In the genomic region with DNA sequence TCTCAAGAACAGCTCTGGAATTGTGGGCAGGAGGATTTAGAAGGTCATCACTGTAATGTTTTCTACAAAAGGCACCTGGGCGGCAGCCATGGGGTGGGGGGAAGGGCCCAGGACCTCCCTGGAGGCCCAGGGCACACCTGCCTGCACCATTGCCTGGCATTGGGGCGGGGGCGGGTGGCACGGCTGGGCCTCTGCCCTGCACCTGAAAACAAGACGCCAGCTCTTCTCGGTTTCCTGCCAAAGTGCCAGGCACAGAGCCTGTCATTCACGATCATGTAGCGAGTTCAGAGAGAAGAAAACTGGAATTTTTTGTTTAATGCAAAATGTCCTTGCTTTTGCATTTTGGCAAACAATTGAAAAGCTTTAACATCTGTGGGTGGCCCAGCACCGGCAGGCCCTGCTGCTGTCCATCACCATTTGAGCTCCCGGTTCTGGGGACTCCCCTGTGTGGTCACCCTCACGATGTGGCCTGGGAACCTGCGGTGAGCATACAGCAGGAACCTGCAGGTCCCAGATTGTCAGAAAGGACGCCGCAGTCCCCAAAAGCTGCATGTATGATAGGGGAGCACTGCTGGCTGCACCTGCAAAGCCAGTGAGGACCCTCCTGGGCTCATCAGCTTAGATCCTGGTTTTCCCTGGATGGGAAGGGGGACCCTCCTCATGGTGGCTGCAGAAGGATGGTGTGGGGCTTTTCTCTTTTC, we compare ENCODE assay signal across 27 cellular contexts.
DNase-seq lines count a peak whose midpoint lies in the region; ATAC-seq, FAIRE-seq and TF ChIP-seq lines count a peak whose summit lies in the region.
"Had no signal": no experiment of that assay in that cellular context is flagged by ENCODE, and none has a peak within 500 bp of the region (broad histone marks: within the 10 kb centered on the region; RNA-seq: fewer than 3 reads in every experiment).

No MANE protein-coding gene starts in this region.

- H4K8ac ChIP-seq in H1 (ENCODE audit: extremely low read depth, insufficient read depth, low read length): no peak overlapping the region

- H3K27ac Mint-ChIP-seq in Calu3 (ENCODE audit: unreplicated experiment): no peak overlapping the region
- H3K27ac Mint-ChIP-seq: CD4-positive, alpha-beta T cell had no signal

- no peak overlapping the region for H3K4ac ChIP-seq in H1 (replicated peaks; ENCODE audit: insufficient read length, low read depth, low read length)

- no peak overlapping the region for H3K4me3 Mint-ChIP-seq in Calu3 (ENCODE audit: low read depth, unreplicated experiment)
- H3K4me3 Mint-ChIP-seq: CD4-positive, alpha-beta T cell had no signal

- no peak for TF ChIP-seq RAD21 in H1 (IDR thresholded peaks at IDR 0.05 in 1 of 2, conservative IDR thresholded peaks at IDR 0.05 in 1 of 2; ENCODE audit: low read depth in 2 of 2, low read length in 2 of 2)

- H3K4me1 Mint-ChIP-seq in Calu3 (ENCODE audit: low read depth, unreplicated experiment): no peaks in the 10 kb centered on the region

- H2AFZ ChIP-seq in Loucy (ENCODE audit: low read length) (no peak overlapping the region), H1 (ENCODE audit: low read length) (no peak overlapping the region)
- H2AFZ ChIP-seq: PC-9 had no signal

- H2BK5ac ChIP-seq in H1 (ENCODE audit: low read depth, low read length): 0 out of 2 replicates have a peak overlapping the region, but pooled peaks have one; percentile 32

- no peaks in the 10 kb centered on the region for H3K9me2 ChIP-seq in Loucy (replicated peaks; ENCODE audit: low read depth, low read length)

- CTCF ChIA-PET in H1 (lab: Charles Lee; ENCODE audit: partially characterized antibody): interaction anchor here (0.7 to 1.6 kb wide), 4 partner anchors 12 to 292 kb away, joined by 3 to 4 read pairs (median 3); no protein-coding TSS in a partner anchor
- CTCF ChIA-PET in Calu3 (lab: Charles Lee): no interaction called here

- no peak overlapping the region for H2AK5ac ChIP-seq in H1 (ENCODE audit: low read depth, low read length)

- H2BK15ac ChIP-seq in H1 (ENCODE audit: low read length): peak overlapping the region; percentile 54; the same call in 1 of the 2 replicates

- H4K5ac ChIP-seq in H1 (ENCODE audit: insufficient read length, low read depth, low read length): no peak overlapping the region

- WGBS in H1 (ENCODE audit: extremely low coverage in 1 of 2, insufficient coverage in 1 of 2, insufficient read length in 1 of 2, insufficient replicate concordance in 2 of 2, low coverage in 1 of 2, low lambda C conversion rate in 2 of 2, missing lambda C conversion rate in 1 of 2), 2 experiments: 87% methylated on average over 11 of the region's 14 CpGs; no CpG with 5 or more reads in 1 of the 2 experiments
- 91 to 92% methylated on average over 14 of the region's 14 CpGs for WGBS in mesodermal cell (ENCODE audit: insufficient coverage in 2 of 2), 2 experiments

- H3K27me3 ChIP-seq in Loucy (ENCODE audit: insufficient read depth, low read length, poor library complexity, severe bottlenecking) (no peaks in the 10 kb centered on the region), H1 (replicated peaks in 1 of 4; ENCODE audit: control insufficient read depth in 3 of 4, extremely low read depth in 1 of 4, insufficient read depth in 3 of 4, low read length in 3 of 4) (peaks cover 0 to 2% (median 1%) of the 10 kb centered on the region in 4 experiments; a peak in 2 of 7 replicates), upper lobe of right lung (no peaks in the 10 kb centered on the region)
- H3K27me3 ChIP-seq: BLaER1 treated with 17β-estradiol and CSF1 and Interleukin-3, amounts not matched to agents 10 nM and 100 nM had no signal

- H3K36me3 Mint-ChIP-seq in Calu3 (ENCODE audit: insufficient read depth, unreplicated experiment): no peaks in the 10 kb centered on the region

- no peak overlapping the region for H3K23ac ChIP-seq in H1 (ENCODE audit: insufficient read length)

- H3K79me2 ChIP-seq in Loucy (ENCODE audit: insufficient read depth, low read length) (peaks cover 95% of the 10 kb centered on the region), H1 (ENCODE audit: control insufficient read depth in 1 of 2, insufficient read depth in 2 of 2, low read length in 2 of 2) (no peaks in the 10 kb centered on the region)

- no peak overlapping the region for H4K91ac ChIP-seq in H1 (replicated peaks; ENCODE audit: insufficient read length, low read length)

- peaks cover 6% of the 10 kb centered on the region for H3K9me3 Mint-ChIP-seq in Calu3 (ENCODE audit: low read depth, unreplicated experiment)

- intact Hi-C loops in upper lobe of right lung (cut with DNase I): no loop called here
- intact Hi-C loops in Calu3 (cut with micrococcal nuclease; ENCODE audit: unreplicated experiment): no loop called here

- H3K36me3 ChIP-seq in Loucy (ENCODE audit: insufficient read depth, low read length) (peaks cover 7% of the 10 kb centered on the region; the same call in 1 of the 2 replicates), H1 (ENCODE audit: control insufficient read depth in 2 of 4, insufficient read depth in 4 of 4, low read length in 3 of 4) (no peaks in the 10 kb centered on the region), mesodermal cell (ENCODE audit: control insufficient read depth, insufficient read depth, low read length) (no peaks in the 10 kb centered on the region), upper lobe of right lung (no peaks in the 10 kb centered on the region)
- H3K36me3 ChIP-seq: BLaER1 treated with 17β-estradiol and CSF1 and Interleukin-3, amounts not matched to agents 10 nM and 100 nM; MG63 had no signal

- POLR2A ChIA-PET in H1 (lab: Charles Lee; ENCODE audit: partially characterized antibody): no interaction called here

- no peak overlapping the region for H3K4me3 ChIP-seq in Loucy (ENCODE audit: low read length, poor library complexity, severe bottlenecking)
- H3K4me3 ChIP-seq in H1 (ENCODE audit: extremely low read depth in 1 of 4, insufficient read depth in 2 of 4, low read depth in 3 of 4, low read length in 4 of 4): no peak overlapping the region
- no peak overlapping the region for H3K4me3 ChIP-seq in mesodermal cell (ENCODE audit: extremely low read depth, insufficient read depth, low read length, poor library complexity, severe bottlenecking)
- H3K4me3 ChIP-seq in upper lobe of right lung: no peak overlapping the region
- H3K4me3 ChIP-seq: A549; BLaER1 treated with 17β-estradiol and CSF1 and Interleukin-3, amounts not matched to agents 10 nM and 100 nM; MG63; PC-9 had no signal

- no peak overlapping the region for H2BK120ac ChIP-seq in H1 (replicated peaks; ENCODE audit: low read depth, low read length)

- TF ChIP-seq EP300 in H1 (IDR thresholded peaks at IDR 0.05; ENCODE audit: borderline replicate concordance in 1 of 2, low read depth in 2 of 2, low read length in 2 of 2): no peak

- H3K9ac ChIP-seq in Loucy (ENCODE audit: low read depth, low read length, poor library complexity, severe bottlenecking) (peak overlapping the region; percentile 15), H1 (replicated peaks in 1 of 4; ENCODE audit: extremely low read depth in 1 of 4, low read depth in 3 of 4, low read length in 3 of 4) (no peak overlapping the region)
- H3K9ac ChIP-seq: BLaER1 treated with 17β-estradiol and CSF1 and Interleukin-3, amounts not matched to agents 10 nM and 100 nM had no signal

- BruUV-seq in Calu3 (replicated peaks; lab: Mats Ljungman, UMichigan): no TSS peak

- no peaks in the 10 kb centered on the region for H3K79me1 ChIP-seq in H1 (ENCODE audit: low read depth, low read length)

- H3F3A ChIP-seq in Loucy (ENCODE audit: low read depth): no peaks in the 10 kb centered on the region

- H3K4me1 ChIP-seq in Loucy (ENCODE audit: insufficient read depth, low read length, poor library complexity, severe bottlenecking) (peaks cover 52% of the 10 kb centered on the region), H1 (replicated peaks in 1 of 4; ENCODE audit: control insufficient read depth in 3 of 4, insufficient read depth in 4 of 4, low read length in 3 of 4) (peaks cover 0 to 22% (median 9%) of the 10 kb centered on the region in 4 experiments; a peak in 6 of 7 replicates), mesodermal cell (ENCODE audit: control insufficient read depth, insufficient read depth, low read length, poor library complexity, severe bottlenecking) (peaks cover 17% of the 10 kb centered on the region), upper lobe of right lung (no peaks in the 10 kb centered on the region)
- H3K4me1 ChIP-seq: A549 had no signal

- TF ChIP-seq CTCF in Loucy (conservative IDR thresholded peaks at IDR 0.05; ENCODE audit: low read length) (no peak), H1 (IDR thresholded peaks at IDR 0.05; ENCODE audit: control extremely low read depth in 1 of 3, insufficient read depth in 1 of 3, low read depth in 1 of 3, low read length in 3 of 3) (no peak), upper lobe of right lung (IDR thresholded peaks at IDR 0.05) (no peak), Calu3 (IDR thresholded peaks at IDR 0.05; ENCODE audit: unreplicated experiment) (no peak)

- peaks cover 46% of the 10 kb centered on the region for H3K27me3 Mint-ChIP-seq in Calu3 (ENCODE audit: unreplicated experiment)
- H3K27me3 Mint-ChIP-seq: CD4-positive, alpha-beta T cell had no signal

- no peak overlapping the region for H3K14ac ChIP-seq in H1 (ENCODE audit: insufficient read length)

- no peak for DNase-seq in H1 (ENCODE audit: low read depth in 1 of 2, low spot score in 2 of 2)
- DNase-seq in upper lobe of right lung: peak; percentile 28
- no peak for DNase-seq in Calu3
- DNase-seq: AML-193; CD4-positive, alpha-beta T cell; DMS53; KBM-7; MG63; NCI-H1105 treated with DMSO at 0.1 percent for 48 hours; NCI-H146; NCI-H1930; NCI-H2107; NCI-H446; NCI-H526; NCI-H82; NK-92 treated with Interleukin-12 subunit alpha and Interleukin-12 subunit beta, amount 100 ng/mL, for 24 hours; PC-9 had no signal

- no peak overlapping the region for H2BK20ac ChIP-seq in H1 (ENCODE audit: low read length)

- H2BK12ac ChIP-seq in H1 (ENCODE audit: low read depth, low read length): 0 out of 2 replicates have a peak overlapping the region, but pooled peaks have one; percentile 2

- H3K23me2 ChIP-seq in H1 (ENCODE audit: low read depth, low read length): peaks cover 7% of the 10 kb centered on the region; the same call in 1 of the 2 replicates

- no peak overlapping the region for H3K27ac ChIP-seq in H1 (ENCODE audit: low read depth, low read length)
- peak overlapping the region; percentile 53 for H3K27ac ChIP-seq in mesodermal cell (ENCODE audit: low read depth, low read length, severe bottlenecking)
- no peak overlapping the region for H3K27ac ChIP-seq in upper lobe of right lung
- H3K27ac ChIP-seq: A549; BLaER1 treated with 17β-estradiol and CSF1 and Interleukin-3, amounts not matched to agents 10 nM and 100 nM; PC-9; RWPE1 had no signal

- peaks cover 9% of the 10 kb centered on the region for H4K20me1 ChIP-seq in Loucy (ENCODE audit: insufficient read depth, low read length, poor library complexity, severe bottlenecking)
- H4K20me1 ChIP-seq in H1 (replicated peaks in 1 of 2; ENCODE audit: control insufficient read depth in 1 of 2, insufficient read depth in 2 of 2, low read length in 2 of 2): peaks cover 0 to 6% of the 10 kb centered on the region in 2 experiments
- H4K20me1 ChIP-seq: BLaER1 treated with 17β-estradiol and CSF1 and Interleukin-3, amounts not matched to agents 10 nM and 100 nM had no signal

- FAIRE-seq in H1 (lab: Jason Lieb, UNC): no peak
- FAIRE-seq: A549, G401.6 had no signal

- no peak for TF ChIP-seq POLR2A in H1 (IDR thresholded peaks at IDR 0.05; ENCODE audit: control extremely low read depth in 1 of 2, low read depth in 2 of 2, low read length in 2 of 2)

- no peak overlapping the region; the same call in 1 of the 2 replicates for H3K18ac ChIP-seq in H1 (ENCODE audit: extremely low read depth, low read length)

- H3K9me3 ChIP-seq in Loucy (ENCODE audit: insufficient read depth, low read depth, low read length): no peaks in the 10 kb centered on the region
- no peaks in the 10 kb centered on the region for H3K9me3 ChIP-seq in H1 (ENCODE audit: insufficient read depth in 2 of 2, low read depth in 1 of 2, low read length in 1 of 2)
- no peaks in the 10 kb centered on the region for H3K9me3 ChIP-seq in mesodermal cell (ENCODE audit: control insufficient read depth, low read length)
- no peaks in the 10 kb centered on the region for H3K9me3 ChIP-seq in upper lobe of right lung
- H3K9me3 ChIP-seq: A549; BLaER1 treated with 17β-estradiol and CSF1 and Interleukin-3, amounts not matched to agents 10 nM and 100 nM had no signal

- H3K4me2 ChIP-seq in Loucy (ENCODE audit: low read depth, low read length, poor library complexity, severe bottlenecking) (no peak overlapping the region), H1 (ENCODE audit: insufficient read depth in 1 of 2, low read depth in 2 of 2, low read length in 2 of 2) (no peak overlapping the region)
- H3K4me2 ChIP-seq: A549; BLaER1 treated with 17β-estradiol and CSF1 and Interleukin-3, amounts not matched to agents 10 nM and 100 nM; PC-9 had no signal

- ATAC-seq in upper lobe of right lung (no peak), HG03135 (IDR thresholded peaks at IDR 0.05; ENCODE audit: unreplicated experiment) (no peak), GM18873 (IDR thresholded peaks at IDR 0.05; ENCODE audit: low FRiP score, unreplicated experiment) (no peak)
- ATAC-seq: A549, HCT116, SK-N-SH treated with all-trans-retinoic acid at 6 μM for 48 hours had no signal

- H3K56ac ChIP-seq in H1 (replicated peaks; ENCODE audit: insufficient read length, low read depth, low read length): no peak overlapping the region
